ENCODE assay signal across 8 cellular contexts in the genomic region with DNA sequence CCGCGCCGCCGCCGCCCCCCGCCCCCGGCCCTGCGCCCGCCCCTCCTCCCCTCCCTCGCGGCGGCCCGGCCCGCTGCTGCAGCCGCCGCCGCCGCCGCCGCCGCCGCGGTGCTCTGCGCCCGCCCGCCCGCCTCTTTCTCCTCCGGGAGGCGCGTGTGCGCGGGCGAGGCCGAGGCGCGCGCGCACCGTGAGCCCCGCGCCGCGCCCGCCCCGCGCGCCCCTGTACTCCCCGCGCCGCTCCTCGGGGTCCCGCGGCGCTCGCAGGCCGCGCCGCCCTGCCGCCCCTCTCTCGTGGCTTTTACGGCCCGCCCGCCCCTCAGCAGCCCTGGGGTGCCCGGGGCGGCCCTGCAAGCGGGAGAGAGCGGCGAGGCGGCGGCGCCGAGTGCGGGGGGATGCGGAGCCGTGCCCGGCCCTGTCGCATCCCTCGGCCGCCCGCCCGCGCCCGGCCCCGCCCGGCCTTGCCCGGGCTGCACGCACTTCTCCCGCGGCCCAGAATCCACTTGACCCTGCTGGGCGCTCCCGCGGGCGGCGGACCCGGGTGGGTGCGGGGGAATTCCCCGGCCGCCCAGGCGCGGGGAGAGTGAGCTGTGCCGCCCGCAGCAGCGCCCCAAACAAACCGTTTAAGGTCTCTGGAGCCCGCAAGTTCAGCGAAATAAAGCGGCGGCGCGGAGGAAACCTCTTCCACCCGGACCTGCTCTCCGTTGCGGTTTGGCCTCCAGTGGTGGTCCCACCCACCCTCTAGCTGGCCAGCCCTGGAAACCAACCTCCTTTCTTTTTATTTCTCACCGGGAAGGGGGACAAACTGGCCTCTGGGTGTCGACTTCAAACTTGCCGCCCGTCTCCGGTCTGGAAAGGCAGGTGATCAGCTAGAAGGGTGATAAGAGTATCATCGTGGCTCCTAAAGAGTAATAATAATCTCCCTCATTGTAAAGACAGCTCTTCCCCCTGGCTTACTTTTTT. TPM values are rescaled to one million over a fixed set of nuclear protein-coding genes. Genes with fewer than 3 reads are reported as not detected.
DNase-seq lines count a peak whose midpoint lies in the region; ATAC-seq and TF ChIP-seq lines count a peak whose summit lies in the region.

No MANE protein-coding gene starts in this region.

- H3K4me3 ChIP-seq in NT2/D1 (ENCODE audit: insufficient read length, low read depth) (peak overlapping the region; percentile 37), liver (ENCODE audit: low read depth in 1 of 3, low read length in 3 of 3) (peak overlapping the region in 2 of 3 donors; percentile 64 to 90), stomach (peak overlapping the region; percentile 66 to 90 (median 72))

- TF ChIP-seq CTCF in liver (IDR thresholded peaks at IDR 0.05; ENCODE audit: low read depth, low read length, missing input control) (no peak), stomach (IDR thresholded peaks at IDR 0.05) (no peak)

- TF ChIP-seq RAD21 in liver (IDR thresholded peaks at IDR 0.05), result no peak

- WGBS in liver, result 2% methylated on average over 118 of the region's 119 CpGs
- WGBS in stomach, 5 donors, result 0 to 1% (median 1%) methylated on average over 27 to 109 of the region's 119 CpGs

- TF ChIP-seq POLR2A in stomach (IDR thresholded peaks at IDR 0.05), result no peak

- H3K4me1 ChIP-seq in NT2/D1 (ENCODE audit: insufficient read depth, insufficient read length) (no peaks in the 10 kb centered on the region), liver (ENCODE audit: control insufficient read depth in 4 of 4, insufficient read depth in 4 of 4, low read length in 3 of 4) (peaks cover 4 to 7% (median 4%) of the 10 kb centered on the region in 4 donors), stomach (peaks cover 12 to 30% (median 25%) of the 10 kb centered on the region in 4 donors)

- peaks cover 66% of the 10 kb centered on the region for H3K27me3 ChIP-seq in NT2/D1 (ENCODE audit: insufficient read depth, insufficient read length)
- no peaks in the 10 kb centered on the region for H3K27me3 ChIP-seq in liver (ENCODE audit: control insufficient read depth in 4 of 4, insufficient read depth in 4 of 4, low read length in 3 of 4)
- peaks cover 0 to 20% (median 0%) of the 10 kb centered on the region in 3 donors for H3K27me3 ChIP-seq in stomach

- peak overlapping the region; percentile 56 for H3K9ac ChIP-seq in NT2/D1 (ENCODE audit: insufficient read length, low read depth)
- peak overlapping the region in 1 of 2 donors; percentile 43 for H3K9ac ChIP-seq in liver (ENCODE audit: low read depth in 1 of 2, low read length in 2 of 2)

- intact Hi-C loops in stomach (cut with DNase I; ENCODE audit: low total_unique reads), result no loop called here

- ATAC-seq in GM18861 (IDR thresholded peaks at IDR 0.05; ENCODE audit: unreplicated experiment), result no peak

- H3K36me3 ChIP-seq in NT2/D1 (ENCODE audit: insufficient read depth, insufficient read length, low read length), result no peaks in the 10 kb centered on the region
- H3K36me3 ChIP-seq in liver (ENCODE audit: control insufficient read depth in 4 of 4, insufficient read depth in 3 of 4, low read depth in 1 of 4, low read length in 3 of 4), result no peaks in the 10 kb centered on the region
- H3K36me3 ChIP-seq in stomach, result no peaks in the 10 kb centered on the region

- H3K9me3 ChIP-seq in NT2/D1 (ENCODE audit: insufficient read depth, low read length) (no peaks in the 10 kb centered on the region), liver (ENCODE audit: control insufficient read depth in 4 of 4, low read length in 3 of 4) (no peaks in the 10 kb centered on the region), stomach (no peaks in the 10 kb centered on the region)

- H3K27ac ChIP-seq in liver (ENCODE audit: low read depth in 1 of 2, low read length in 2 of 2) (no peak overlapping the region), stomach (peak overlapping the region; percentile 65 to 89 (median 79))

- no peak for TF ChIP-seq EP300 in stomach (IDR thresholded peaks at IDR 0.05)

- peak; percentile 77 for DNase-seq in DMS53 (lab: John Stamatoyannopoulos, UW)
- no peak for DNase-seq in DMS53 treated with DMSO at 0.1 percent for 48 hours (lab: John Stamatoyannopoulos, UW; ENCODE audit: unreplicated experiment)
- DNase-seq in NT2/D1 (ENCODE audit: low read depth, low spot score), result no peak
- DNase-seq in cerebellar cortex (ENCODE audit: low spot score), result peak; percentile 19
- DNase-seq in stomach, result peak; percentile 29
- no peak for DNase-seq in amniotic stem cell (lab: John Stamatoyannopoulos, UW)

TF ChIP-seq in liver, 16 proteins besides CTCF, POLR2A, EP300 and RAD21:
- TF ChIP-seq FOXA1 (IDR thresholded peaks at IDR 0.05), result no peak

RNA-seq across cellular contexts. Expression of a gene that starts 37.4 kb away (rescaled TPM):
- total RNA-seq in liver (1 to 10 TPM; 3.5 to 5.3 TPM), stomach (10 to 100 TPM; 14.3 to 78.8 (median 29.7) TPM)
- polyA plus RNA-seq in liver (1 to 10 TPM in 1 of 2 donors, under 1 TPM in 1; 0.48 to 1.1 TPM), stomach (1 to 10 TPM; 1.4 to 2.1 (median 1.5) TPM)

Comparison
In these comparisons a context has a peak if more than half of its experiments do, and no peak if none do; other contexts are left out.
1. DNase-seq: peak in DMS53 (single experiment), cerebellar cortex (single experiment) and stomach (single experiment); none in DMS53 treated with DMSO at 0.1 percent for 48 hours (single experiment), NT2/D1 (single experiment) and amniotic stem cell (single experiment).
2. H3K27ac ChIP-seq: peak in stomach (5 of 5); none in liver (0 of 2).
3. Peak in every context shown above with its lines, with median percentiles within 50 percentile points of each other: H3K4me3 ChIP-seq.